In genomic region chr10:49678827-49679479, GRCh38 we compare ENCODE assay signal across 1 cellular context.
TF ChIP-seq lines count a peak whose summit lies in the region.

No MANE protein-coding gene starts in this region.

TF ChIP-seq in H1, 55 proteins besides CTCF, POLR2A, EP300 and RAD21:
- TF ChIP-seq KDM4A (IDR thresholded peaks at IDR 0.05; ENCODE audit: low read depth, low read length, severe bottlenecking) (no peak), EZH2 (IDR thresholded peaks at IDR 0.05; ENCODE audit: low read depth, low read length, severe bottlenecking) (peak; percentile 49)
TF ChIP-seq in H1: peak in this region for 1.
